24 cellular contexts compared by ENCODE assay signal in the genomic region with DNA sequence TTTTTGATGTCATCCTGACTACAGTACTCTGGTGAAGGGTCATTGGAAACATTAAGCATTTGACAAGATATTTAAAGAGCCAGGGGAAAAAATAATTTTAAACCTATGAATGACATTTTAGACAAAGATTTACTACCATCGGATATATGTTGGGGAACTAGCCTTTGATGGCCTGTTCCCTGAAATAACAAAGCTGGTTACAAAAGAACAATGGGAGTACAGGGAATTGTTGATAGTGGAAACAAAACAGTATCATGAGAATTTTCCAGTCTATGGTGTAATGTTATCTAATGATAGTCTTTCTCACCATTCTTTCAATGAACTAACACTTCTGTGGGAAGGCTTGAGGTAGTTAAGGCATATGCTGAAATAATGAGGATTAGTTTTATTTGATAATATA.
"Had no signal": no experiment of that assay in that cellular context is flagged by ENCODE, and none has a peak within 500 bp of the region (broad histone marks: within the 10 kb centered on the region; RNA-seq: fewer than 3 reads in every experiment).

No MANE protein-coding gene starts in this region.

- H3K27ac ChIP-seq: epithelial cell of prostate, esophagus muscularis mucosa, gastroesophageal sphincter, hepatocyte, left ventricle myocardium inferior, neutrophil, tibial nerve, upper lobe of right lung, vagina had no signal

- DNase-seq: central memory CD4-positive, alpha-beta T cell; cortex of kidney; endodermal cell; foreskin fibroblast; kidney; left cardiac atrium; left ventricle myocardium inferior; naive thymus-derived CD4-positive, alpha-beta T cell; posterior cingulate gyrus; right cardiac atrium; small intestine; stimulated activated CD4-positive, alpha-beta T cell treated with anti-CD3 and anti-CD28 coated beads, Interleukin-4, amount 100 ng/mL, for 1 hour; stimulated activated CD8-positive, alpha-beta memory T cell treated with anti-CD3 and anti-CD28 coated beads, Interleukin-4, amount 100 ng/mL, for 48 hours; stimulated activated naive CD8-positive, alpha-beta T cell treated with anti-CD3 and anti-CD28 coated beads, Interleukin-15, Interleukin-2, amounts not matched to agents 100 U/mL and 50 U/mL, for 24 hours; upper lobe of right lung had no signal

- H3K36me3 Mint-ChIP-seq: naive thymus-derived CD4-positive, alpha-beta T cell; stimulated activated effector memory CD8-positive, alpha-beta T cell treated with anti-CD3 and anti-CD28 coated beads, Interleukin-12 subunit alpha, Interleukin-12 subunit beta, amount 100 ng/mL, for 72 hours had no signal

- H3K27ac Mint-ChIP-seq: naive thymus-derived CD4-positive, alpha-beta T cell; stimulated activated effector memory CD8-positive, alpha-beta T cell treated with anti-CD3 and anti-CD28 coated beads, Interleukin-12 subunit alpha, Interleukin-12 subunit beta, amount 100 ng/mL, for 72 hours had no signal

- H3K9me3 ChIP-seq: esophagus muscularis mucosa, gastroesophageal sphincter, left ventricle myocardium inferior, neutrophil, tibial nerve, upper lobe of right lung, vagina had no signal

- H3K27me3 Mint-ChIP-seq: naive thymus-derived CD4-positive, alpha-beta T cell had no signal

- H3K4me1 ChIP-seq: esophagus muscularis mucosa, gastroesophageal sphincter, left ventricle myocardium inferior, tibial nerve, upper lobe of right lung, vagina had no signal

- H3K9me3 Mint-ChIP-seq: endodermal cell had no signal

- ATAC-seq: gastroesophageal sphincter; left cardiac atrium; naive thymus-derived CD4-positive, alpha-beta T cell; stimulated activated effector memory CD8-positive, alpha-beta T cell treated with anti-CD3 and anti-CD28 coated beads, Interleukin-12 subunit alpha, Interleukin-12 subunit beta, amount 100 ng/mL, for 72 hours; stimulated activated naive CD8-positive, alpha-beta T cell treated with anti-CD3 and anti-CD28 coated beads, Interleukin-15, Interleukin-2, amounts not matched to agents 100 U/mL and 50 U/mL, for 24 hours; upper lobe of right lung had no signal

- H3K27me3 ChIP-seq: esophagus muscularis mucosa, gastroesophageal sphincter, hepatocyte, neutrophil, upper lobe of right lung, vagina had no signal

- H3K4me3 ChIP-seq: esophagus muscularis mucosa, gastroesophageal sphincter, hepatocyte, left ventricle myocardium inferior, lung, tibial nerve, upper lobe of right lung, vagina had no signal

- H3K36me3 ChIP-seq: esophagus muscularis mucosa, gastroesophageal sphincter, left ventricle myocardium inferior, neutrophil, tibial nerve, upper lobe of right lung, vagina had no signal

- H3K4me3 Mint-ChIP-seq: endodermal cell; naive thymus-derived CD4-positive, alpha-beta T cell; stimulated activated effector memory CD8-positive, alpha-beta T cell treated with anti-CD3 and anti-CD28 coated beads, Interleukin-12 subunit alpha, Interleukin-12 subunit beta, amount 100 ng/mL, for 72 hours had no signal

- H3K4me1 Mint-ChIP-seq: naive thymus-derived CD4-positive, alpha-beta T cell; stimulated activated effector memory CD8-positive, alpha-beta T cell treated with anti-CD3 and anti-CD28 coated beads, Interleukin-12 subunit alpha, Interleukin-12 subunit beta, amount 100 ng/mL, for 72 hours had no signal
